12 cellular contexts compared by ENCODE assay signal in the genomic region with DNA sequence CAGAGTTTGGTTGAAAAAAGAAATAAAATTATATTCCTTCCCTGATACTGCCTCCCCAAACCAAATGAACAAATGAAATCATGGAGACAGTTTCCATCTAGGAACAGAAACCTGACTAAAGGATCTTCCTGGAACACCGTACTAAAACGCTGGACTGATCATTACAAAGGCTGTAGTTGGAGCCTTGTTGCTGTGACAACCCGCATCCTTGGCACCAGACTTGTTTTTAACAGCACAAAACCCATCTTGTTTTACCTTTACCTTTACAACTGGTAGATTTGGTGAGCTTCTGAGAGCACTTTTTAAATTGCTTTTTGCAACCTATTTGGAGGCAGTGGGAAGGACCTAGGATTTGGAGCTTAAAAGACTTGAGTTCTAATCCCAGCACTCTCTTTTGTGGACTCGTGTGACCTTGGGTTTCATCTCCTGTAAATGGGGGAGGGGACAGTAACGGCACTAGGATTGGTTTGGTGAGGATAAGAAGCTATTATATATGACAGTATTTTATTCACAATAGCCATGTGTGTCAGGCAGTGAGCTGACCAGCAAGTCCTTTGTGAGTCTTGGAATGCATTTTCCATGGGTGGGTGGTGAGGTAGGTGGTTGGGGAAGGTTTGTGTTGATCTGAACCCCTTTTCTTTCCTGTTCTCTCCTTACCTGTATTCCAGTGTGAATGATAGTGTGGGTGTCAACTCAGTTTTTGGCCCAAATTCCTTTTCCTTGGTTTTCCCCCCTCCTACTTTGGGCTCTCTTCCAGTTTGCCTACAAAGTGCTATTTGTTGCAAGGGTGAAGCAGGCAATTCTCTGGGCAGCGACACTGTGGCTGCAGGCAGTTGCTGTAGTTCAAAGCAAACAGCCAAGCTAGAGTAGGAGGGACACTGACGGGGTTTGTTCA. TPM values are rescaled to one million over a fixed set of nuclear protein-coding genes. Genes with fewer than 3 reads are reported as not detected.
DNase-seq lines count a peak whose midpoint lies in the region; ATAC-seq lines count a peak whose summit lies in the region.
"Had no signal": no experiment of that assay in that cellular context is flagged by ENCODE, and none has a peak within 500 bp of the region (broad histone marks: within the 10 kb centered on the region; RNA-seq: fewer than 3 reads in every experiment).

No MANE protein-coding gene starts in this region.

- peak overlapping the region; percentile 5 for H3K27ac ChIP-seq in ectodermal cell (ENCODE audit: insufficient read depth, low read depth, low read length, poor library complexity, severe bottlenecking)

- WGBS in ectodermal cell, 2 experiments = 80 to 83% methylated on average over 6 to 7 of the region's 7 CpGs

- peaks cover 42% of the 10 kb centered on the region for H3K4me1 ChIP-seq in ectodermal cell (ENCODE audit: control insufficient read depth, insufficient read depth, low read length)

- intact Hi-C loops in Right ventricle myocardium superior (cut with DNase I) (no loop called here), Right ventricle myocardium inferior (cut with DNase I) (loop anchor here (2.0 kb wide), 1 partner anchor 31 kb away; no protein-coding TSS in a partner anchor)

- no peaks in the 10 kb centered on the region for H3K27me3 ChIP-seq in ectodermal cell (ENCODE audit: control insufficient read depth, insufficient read depth, low read length, poor library complexity, severe bottlenecking)

- peak; percentile 41 for ATAC-seq in Right ventricle myocardium superior (ENCODE audit: poor library complexity)
- no peak for ATAC-seq in Right ventricle myocardium inferior
- no peak for ATAC-seq in stimulated activated naive CD8-positive, alpha-beta T cell treated with anti-CD3 and anti-CD28 coated beads, Interleukin-15, Interleukin-2, amounts not matched to agents 100 U/mL and 50 U/mL, for 24 hours
- no peak for ATAC-seq in HG03159 (IDR thresholded peaks at IDR 0.05; ENCODE audit: unreplicated experiment)
- ATAC-seq: activated CD8-positive, alpha-beta T cell treated with anti-CD3 and anti-CD28 coated beads for 36 hours; activated T-helper 17 cell treated with anti-CD3 and anti-CD28 coated beads, Interleukin-2, amount 50 U/mL, for 72 hours had no signal

- H3K9me3 ChIP-seq in ectodermal cell (ENCODE audit: control insufficient read depth, low read length) = no peaks in the 10 kb centered on the region

- H3K4me3 ChIP-seq in ectodermal cell (ENCODE audit: insufficient read depth, low read depth, low read length) = no peak overlapping the region

- H3K36me3 ChIP-seq in ectodermal cell (ENCODE audit: control insufficient read depth, insufficient read depth, low read length) = no peaks in the 10 kb centered on the region

- DNase-seq in Right ventricle myocardium superior (no peak), Right ventricle myocardium inferior (ENCODE audit: missing footprints) (no peak), middle frontal gyrus (ENCODE audit: extremely low spot score, low spot score) (peak; percentile 55), DMS53 treated with DMSO at 0.1 percent for 48 hours (lab: John Stamatoyannopoulos, UW; ENCODE audit: unreplicated experiment) (no peak)
- DNase-seq in stimulated activated naive CD8-positive, alpha-beta T cell treated with anti-CD3 and anti-CD28 coated beads, Interleukin-15, Interleukin-2, amounts not matched to agents 100 U/mL and 50 U/mL, for 24 hours = no peak
- no peak for DNase-seq in activated CD4-positive, alpha-beta T cell treated with anti-CD3 and anti-CD28 coated beads for 4 hours
- DNase-seq: activated CD8-positive, alpha-beta T cell treated with anti-CD3 and anti-CD28 coated beads for 36 hours; effector CD4-positive, alpha-beta T cell; MV-4-11 had no signal

RNA-seq across cellular contexts. Expression of a gene that starts 12.6 kb away (rescaled TPM):
- total RNA-seq in Right ventricle myocardium superior = 5.1 TPM
- total RNA-seq in Right ventricle myocardium inferior = 6.2 TPM
- 39.7 TPM for polyA plus RNA-seq in ectodermal cell (2013, experiment 1 of 4)
- 47.8 TPM for polyA plus RNA-seq in ectodermal cell (2013, experiment 2 of 4)
- 32.3 TPM for polyA plus RNA-seq in ectodermal cell (2013, experiment 3 of 4)
- 34.0 TPM for polyA plus RNA-seq in ectodermal cell (2013, experiment 4 of 4)
